In genomic region chr3:133763797-133764734, GRCh38 we compare ENCODE assay signal across 22 cellular contexts. TPM values are rescaled to one million over a fixed set of nuclear protein-coding genes. Genes with fewer than 3 reads are reported as not detected.
A peak's percentile ranks its signal among the peaks of the same experiment; 100 is the strongest.
DNase-seq lines count a peak whose midpoint lies in the region; ATAC-seq and FAIRE-seq lines count a peak whose summit lies in the region.
"Had no signal": no experiment of that assay in that cellular context is flagged by ENCODE, and none has a peak within 500 bp of the region (broad histone marks: within the 10 kb centered on the region; RNA-seq: fewer than 3 reads in every experiment).

No MANE protein-coding gene starts in this region.

- 65 to 74% (median 67%) methylated on average over 6 of the region's 6 CpGs for WGBS in small intestine, 3 donors

- FAIRE-seq in small intestine (lab: Jason Lieb, UNC): no peak
- FAIRE-seq: A204.1 had no signal

- H3K9me3 ChIP-seq in small intestine (ENCODE audit: control insufficient read depth, low read depth): no peaks in the 10 kb centered on the region
- H3K9me3 ChIP-seq: lower lobe of right lung, upper lobe of right lung had no signal

- ATAC-seq in left lobe of liver (peak; percentile 8), GM21723 (IDR thresholded peaks at IDR 0.05; ENCODE audit: unreplicated experiment) (no peak)
- ATAC-seq: activated CD4-positive, CD25-positive, alpha-beta regulatory T cell treated with anti-CD3 and anti-CD28 coated beads, Interleukin-2, amount 50 U/mL, for 24 hours; natural killer cell; stimulated activated naive CD8-positive, alpha-beta T cell treated with anti-CD3 and anti-CD28 coated beads, Interleukin-15, Interleukin-2, amounts not matched to agents 100 U/mL and 50 U/mL, for 24 hours; upper lobe of right lung had no signal

- peak; percentile 5 for DNase-seq in NCI-H748 (lab: John Stamatoyannopoulos, UW; ENCODE audit: unreplicated experiment)
- no peak for DNase-seq in NCI-H748 treated with DMSO at 0.1 percent for 48 hours (lab: John Stamatoyannopoulos, UW)
- DNase-seq in cerebellar cortex (ENCODE audit: low spot score): peak; percentile 11
- peak; percentile 57 for DNase-seq in left lobe of liver (ENCODE audit: low spot score)
- DNase-seq in small intestine: peak; percentile 9
- DNase-seq in activated T-cell treated with anti-CD3 and anti-CD28 coated beads, Interleukin-2, amount 50 U/mL, for 1 hour: no peak
- DNase-seq in nucleus accumbens (lab: John Stamatoyannopoulos, UW): no peak
- DNase-seq: activated effector memory CD4-positive, alpha-beta T cell treated with Interleukin-2 at 50 U/mL for 16 hours; amniotic stem cell; CD4-positive, CD25-positive, alpha-beta regulatory T cell; effector memory CD4-positive, alpha-beta T cell; lower lobe of right lung; natural killer cell; NCI-H1105 treated with DMSO at 0.1 percent for 48 hours; stimulated activated naive CD8-positive, alpha-beta T cell treated with anti-CD3 and anti-CD28 coated beads, Interleukin-15, Interleukin-2, amounts not matched to agents 100 U/mL and 50 U/mL, for 24 hours; T-helper 2 cell; upper lobe of right lung had no signal

- H3K4me1 ChIP-seq in small intestine (ENCODE audit: control insufficient read depth in 2 of 2, insufficient read depth in 1 of 2, low read depth in 1 of 2, low read length in 1 of 2): no peaks in the 10 kb centered on the region
- H3K4me1 ChIP-seq: lower lobe of right lung, upper lobe of right lung had no signal

- H3K27ac ChIP-seq in small intestine (ENCODE audit: low read depth in 1 of 2, low read length in 1 of 2): no peak overlapping the region
- H3K27ac ChIP-seq: KMS-11, lower lobe of right lung, upper lobe of right lung had no signal

- H3K27me3 ChIP-seq in small intestine (ENCODE audit: control insufficient read depth in 2 of 2, insufficient read depth in 2 of 2, low read length in 2 of 2): no peaks in the 10 kb centered on the region
- H3K27me3 ChIP-seq: upper lobe of right lung had no signal

- no peaks in the 10 kb centered on the region for H3K36me3 ChIP-seq in small intestine (ENCODE audit: control insufficient read depth in 2 of 2, insufficient read depth in 2 of 2, low read length in 2 of 2)
- H3K36me3 ChIP-seq: lower lobe of right lung, upper lobe of right lung had no signal

- H3K4me3 ChIP-seq in small intestine (ENCODE audit: low read depth in 1 of 2, low read length in 2 of 2): no peak overlapping the region
- H3K4me3 ChIP-seq: lower lobe of right lung, upper lobe of right lung had no signal

RNA-seq across cellular contexts. Expression of gene TF, which starts 17.9 kb away (rescaled TPM):
- 25,131 TPM for total RNA-seq in left lobe of liver
- polyA plus RNA-seq in small intestine: 1 to 10 TPM in 1 of 3 donors, under 1 TPM in 1, not detected in 1; under 0.01 to 5.6 TPM
- total RNA-seq: Daoy had no signal
- polyA plus RNA-seq: CD4-positive, CD25-positive, alpha-beta regulatory T cell had no signal

RNA-seq across cellular contexts. Expression of gene SRPRB, which starts 41.5 kb away (rescaled TPM):
- total RNA-seq in left lobe of liver: 73.3 TPM
- polyA plus RNA-seq in small intestine: 10 to 100 TPM in 1 of 3 donors, 1 to 10 TPM in 2; 7.6 to 54.2 (median 9.2) TPM

Comparison
In these comparisons a context has a peak if more than half of its experiments do, and no peak if none do; other contexts are left out.
1. DNase-seq: peak in NCI-H748 (single experiment), cerebellar cortex (single experiment), left lobe of liver (single experiment) and small intestine (single experiment); none in NCI-H748 treated with DMSO at 0.1 percent for 48 hours (single experiment), activated T-cell treated with anti-CD3 and anti-CD28 coated beads, Interleukin-2, amount 50 U/mL, for 1 hour (single experiment) and nucleus accumbens (0 of 56).